Comparison of ENCODE assay signal across 22 cellular contexts in the genomic region with DNA sequence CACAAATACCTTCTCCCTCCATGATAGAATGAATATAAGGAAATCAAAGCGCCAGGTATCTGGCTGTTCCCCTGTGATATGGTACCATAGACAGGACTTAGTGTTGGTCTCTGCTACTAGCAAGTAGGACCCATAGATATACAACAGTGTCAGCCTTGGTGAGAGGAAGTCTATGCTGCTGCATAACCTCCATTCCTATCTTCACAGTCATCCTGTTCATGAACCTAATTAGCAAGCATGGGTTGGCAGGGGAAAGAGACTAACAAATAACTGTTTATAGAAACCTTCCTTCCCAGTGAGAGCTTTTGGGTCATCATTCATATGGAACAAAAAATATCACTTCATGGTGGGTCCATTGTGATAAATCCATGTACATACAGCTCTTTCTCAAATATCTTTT.
DNase-seq lines count a peak whose midpoint lies in the region; ATAC-seq, FAIRE-seq and TF ChIP-seq lines count a peak whose summit lies in the region.
"Had no signal": no experiment of that assay in that cellular context is flagged by ENCODE, and none has a peak within 500 bp of the region (broad histone marks: within the 10 kb centered on the region; RNA-seq: fewer than 3 reads in every experiment).

No MANE protein-coding gene starts in this region.

- no peaks in the 10 kb centered on the region for H3K27me3 ChIP-seq in smooth muscle cell (ENCODE audit: low read depth)

- H3K4me1 ChIP-seq in smooth muscle cell (ENCODE audit: low read depth), result no peaks in the 10 kb centered on the region
- H3K4me1 ChIP-seq: lower lobe of right lung, prostate gland had no signal

- peak overlapping the region; percentile 8 for H3K4me2 ChIP-seq in smooth muscle cell

- WGBS in smooth muscle cell (ENCODE audit: low lambda C conversion rate), result 88% methylated on average over 1 of the region's 1 CpG

- H3K4me3 ChIP-seq in fibroblast of mammary gland (ENCODE audit: control insufficient read depth, low read depth, low read length) (no peak overlapping the region), smooth muscle cell (no peak overlapping the region)
- H3K4me3 ChIP-seq: K562, lower lobe of right lung, prostate gland, skin epidermis had no signal

- TF ChIP-seq CTCF in fibroblast of mammary gland (conservative IDR thresholded peaks at IDR 0.05; ENCODE audit: control insufficient read depth, insufficient read depth, low read depth, low read length) (no peak), smooth muscle cell (IDR thresholded peaks at IDR 0.05; ENCODE audit: borderline replicate concordance, insufficient read depth, poor library complexity, severe bottlenecking) (no peak)

- H3K27ac ChIP-seq in smooth muscle cell (ENCODE audit: low read depth), result peak overlapping the region; percentile 46
- H3K27ac ChIP-seq: lower lobe of right lung, prostate gland, skin epidermis had no signal

- H4K20me1 ChIP-seq in smooth muscle cell (ENCODE audit: low read depth), result no peaks in the 10 kb centered on the region

- DNase-seq in EL (peak; percentile 86), SW 1271 (lab: John Stamatoyannopoulos, UW) (peak; percentile 15 to 79), fibroblast of mammary gland (ENCODE audit: low read depth) (peak; percentile 59), smooth muscle cell (lab: John Stamatoyannopoulos, UW; ENCODE audit: unreplicated experiment) (no peak), GM12892 (ENCODE audit: insufficient read length) (no peak)
- no peak for DNase-seq in activated CD4-positive, CD25-positive, alpha-beta regulatory T cell treated with anti-CD3 and anti-CD28 coated beads, Interleukin-2, amount 50 U/mL, for 72 hours
- DNase-seq: activated CD8-positive, alpha-beta T cell treated with anti-CD3 and anti-CD28 coated beads, Interleukin-2, amount 10 ng/mL, durations not matched to agents 7 days and 5 days; activated gamma-delta T cell treated with Interleukin-2 at 50 U/mL for 16 hours; caudate nucleus; DMS53; erythroblast; lower lobe of right lung; NCI-H187; NCI-H526 treated with DMSO at 0.1 percent for 48 hours; stimulated activated CD4-positive, alpha-beta T cell treated with anti-CD3 and anti-CD28 coated beads, Interleukin-2, amount 100 ng/mL, for 24 hours had no signal

- no peak overlapping the region for H2AFZ ChIP-seq in smooth muscle cell (ENCODE audit: low read depth)

- H3K9ac ChIP-seq in smooth muscle cell (ENCODE audit: low read depth), result no peak overlapping the region

- H3F3A ChIP-seq in smooth muscle cell (ENCODE audit: low read depth), result no peaks in the 10 kb centered on the region

- no peak for TF ChIP-seq POLR2A in GM12892 (IDR thresholded peaks at IDR 0.05; ENCODE audit: low read depth, low read length)

- H3K9me3 ChIP-seq in smooth muscle cell (replicated peaks; ENCODE audit: low read depth), result no peaks in the 10 kb centered on the region
- H3K9me3 ChIP-seq: lower lobe of right lung, prostate gland had no signal

- no peak for FAIRE-seq in GM12892 (lab: Jason Lieb, UNC)
- FAIRE-seq: H1, K562, keratinocyte had no signal

- H3K36me3 ChIP-seq in smooth muscle cell (ENCODE audit: low read depth), result no peaks in the 10 kb centered on the region
- H3K36me3 ChIP-seq: lower lobe of right lung, prostate gland had no signal

- no peaks in the 10 kb centered on the region for H3K79me2 ChIP-seq in smooth muscle cell (ENCODE audit: low read depth)

- no peak for ATAC-seq in GM18867 (IDR thresholded peaks at IDR 0.05; ENCODE audit: unreplicated experiment)
- ATAC-seq: activated CD8-positive, alpha-beta T cell treated with anti-CD3 and anti-CD28 coated beads, Interleukin-2, amount 10 ng/mL, durations not matched to agents 7 days and 5 days; K562; lower lobe of right lung; stimulated activated effector memory CD8-positive, alpha-beta T cell treated with anti-CD3 and anti-CD28 coated beads, Interleukin-12 subunit alpha, Interleukin-12 subunit beta, amount 100 ng/mL, for 72 hours had no signal

Comparison
In these comparisons a context has a peak if more than half of its experiments do, and no peak if none do; other contexts are left out.
1. DNase-seq: peak in EL (single experiment), SW 1271 (2 of 2) and fibroblast of mammary gland (single experiment); none in smooth muscle cell (single experiment), activated CD4-positive, CD25-positive, alpha-beta regulatory T cell treated with anti-CD3 and anti-CD28 coated beads, Interleukin-2, amount 50 U/mL, for 72 hours (single experiment) and GM12892 (single experiment).